2 cellular contexts compared by ENCODE assay signal in the genomic region with DNA sequence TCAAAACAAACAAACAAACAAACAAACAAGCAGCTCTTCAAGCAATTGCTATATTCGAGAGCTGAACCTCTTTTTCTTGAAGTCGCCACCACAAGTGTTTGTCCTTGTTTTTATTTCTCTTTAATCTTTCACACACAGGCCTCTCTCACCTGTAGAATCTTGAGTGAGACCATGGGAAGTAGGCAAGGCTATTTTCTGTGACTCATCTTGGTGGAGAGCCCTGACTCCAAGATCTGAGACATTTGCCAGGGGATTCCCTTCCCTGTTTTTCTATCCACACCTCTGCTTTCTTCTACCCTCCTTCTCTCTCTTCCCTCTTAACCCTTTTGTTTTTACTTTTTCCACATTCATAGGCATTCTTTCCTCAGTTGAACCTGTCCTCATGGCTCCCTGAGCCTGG.
TF ChIP-seq lines count a peak whose summit lies in the region.

No MANE protein-coding gene starts in this region.

TF ChIP-seq in HepG2, 621 proteins besides CTCF, POLR2A, EP300 and RAD21:
- no peak for TF ChIP-seq ATF7 (IDR thresholded peaks at IDR 0.05)
- TF ChIP-seq ATF7 (CRISPR knock-in tag; IDR thresholded peaks at IDR 0.05) = no peak
- no peak for TF ChIP-seq ZBTB3 (CRISPR knock-in tag; IDR thresholded peaks at IDR 0.05; ENCODE audit: borderline replicate concordance, low read depth)

TF ChIP-seq in SK-N-SH treated with all-trans-retinoic acid at 6 μM for 48 hours, 23 proteins besides CTCF, POLR2A, EP300 and RAD21:
- TF ChIP-seq, protein P1, sequence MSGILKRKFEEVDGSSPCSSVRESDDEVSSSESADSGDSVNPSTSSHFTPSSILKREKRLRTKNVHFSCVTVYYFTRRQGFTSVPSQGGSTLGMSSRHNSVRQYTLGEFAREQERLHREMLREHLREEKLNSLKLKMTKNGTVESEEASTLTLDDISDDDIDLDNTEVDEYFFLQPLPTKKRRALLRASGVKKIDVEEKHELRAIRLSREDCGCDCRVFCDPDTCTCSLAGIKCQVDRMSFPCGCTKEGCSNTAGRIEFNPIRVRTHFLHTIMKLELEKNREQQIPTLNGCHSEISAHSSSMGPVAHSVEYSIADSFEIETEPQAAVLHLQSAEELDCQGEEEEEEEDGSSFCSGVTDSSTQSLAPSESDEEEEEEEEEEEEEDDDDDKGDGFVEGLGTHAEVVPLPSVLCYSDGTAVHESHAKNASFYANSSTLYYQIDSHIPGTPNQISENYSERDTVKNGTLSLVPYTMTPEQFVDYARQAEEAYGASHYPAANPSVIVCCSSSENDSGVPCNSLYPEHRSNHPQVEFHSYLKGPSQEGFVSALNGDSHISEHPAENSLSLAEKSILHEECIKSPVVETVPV (CRISPR knock-in tag; IDR thresholded peaks at IDR 0.05) = no peak
- no peak for TF ChIP-seq ZC3H10 (CRISPR knock-in tag; IDR thresholded peaks at IDR 0.05)
- no peak for TF ChIP-seq TSHZ2 (CRISPR knock-in tag; IDR thresholded peaks at IDR 0.05)
- no peak for TF ChIP-seq CSDC2 (CRISPR knock-in tag; IDR thresholded peaks at IDR 0.05)
- no peak for TF ChIP-seq ARNTL (CRISPR knock-in tag; IDR thresholded peaks at IDR 0.05; ENCODE audit: borderline replicate concordance, low read depth)
- TF ChIP-seq BACH2 (CRISPR knock-in tag; IDR thresholded peaks at IDR 0.05; ENCODE audit: borderline replicate concordance) = no peak
- TF ChIP-seq ZFP30 (CRISPR knock-in tag; IDR thresholded peaks at IDR 0.05) = no peak
- TF ChIP-seq ZNF70 (CRISPR knock-in tag; IDR thresholded peaks at IDR 0.05) = no peak
- no peak for TF ChIP-seq ESRRG (CRISPR knock-in tag; IDR thresholded peaks at IDR 0.05)
- no peak for TF ChIP-seq GLIS3 (CRISPR knock-in tag; IDR thresholded peaks at IDR 0.05)
- no peak for TF ChIP-seq ISL1 (CRISPR knock-in tag; IDR thresholded peaks at IDR 0.05)
- no peak for TF ChIP-seq ZNF565 (CRISPR knock-in tag; conservative IDR thresholded peaks at IDR 0.05; ENCODE audit: low read depth)
- no peak for TF ChIP-seq SNAI2 (CRISPR knock-in tag; IDR thresholded peaks at IDR 0.05)
- TF ChIP-seq PPARA (CRISPR knock-in tag; IDR thresholded peaks at IDR 0.05; ENCODE audit: borderline replicate concordance) = no peak
- TF ChIP-seq TOX (CRISPR knock-in tag; IDR thresholded peaks at IDR 0.05; ENCODE audit: borderline replicate concordance) = no peak
- no peak for TF ChIP-seq ZNF8 (CRISPR knock-in tag; IDR thresholded peaks at IDR 0.05)
- no peak for TF ChIP-seq RARB (CRISPR knock-in tag; IDR thresholded peaks at IDR 0.05)
- no peak for TF ChIP-seq CREB5 (CRISPR knock-in tag; IDR thresholded peaks at IDR 0.05; ENCODE audit: low read depth)
- TF ChIP-seq TCF4 (CRISPR knock-in tag; IDR thresholded peaks at IDR 0.05; ENCODE audit: borderline replicate concordance) = no peak
- no peak for TF ChIP-seq PATZ1 (CRISPR knock-in tag; IDR thresholded peaks at IDR 0.05; ENCODE audit: borderline replicate concordance)
